Comparison of ENCODE assay signal across 8 cellular contexts in genomic region chr20:5642155-5642981, GRCh38. TPM values are rescaled to one million over a fixed set of nuclear protein-coding genes. Genes with fewer than 3 reads are reported as not detected.
DNase-seq lines count a peak whose midpoint lies in the region; ATAC-seq and TF ChIP-seq lines count a peak whose summit lies in the region.

No MANE protein-coding gene starts in this region.

- H3K36me3 Mint-ChIP-seq in CD14-positive monocyte, result peaks cover 8 to 12% of the 10 kb centered on the region in 2 donors
- peaks cover 0 to 9% (median 1%) of the 10 kb centered on the region in 5 donors for H3K36me3 Mint-ChIP-seq in naive thymus-derived CD4-positive, alpha-beta T cell
- no peaks in the 10 kb centered on the region for H3K36me3 Mint-ChIP-seq in activated T-cell treated with anti-CD3 and anti-CD28 coated beads, Interleukin-2, amount 50 U/mL, for 4 hours (ENCODE audit: insufficient read depth)

- peaks cover 10 to 20% (median 16%) of the 10 kb centered on the region in 7 donors for H3K9me3 Mint-ChIP-seq in CD14-positive monocyte
- H3K9me3 Mint-ChIP-seq in naive thymus-derived CD4-positive, alpha-beta T cell, result peaks cover 0 to 19% (median 8%) of the 10 kb centered on the region in 11 donors
- H3K9me3 Mint-ChIP-seq in activated T-cell treated with anti-CD3 and anti-CD28 coated beads, Interleukin-2, amount 50 U/mL, for 4 hours, result peaks cover 3% of the 10 kb centered on the region

- H3K27me3 ChIP-seq in naive thymus-derived CD4-positive, alpha-beta T cell (ENCODE audit: control insufficient read depth in 2 of 2, insufficient read depth in 2 of 2, low read length in 2 of 2), result no peaks in the 10 kb centered on the region

- peak; percentile 41 for ATAC-seq in naive thymus-derived CD4-positive, alpha-beta T cell
- ATAC-seq in HG02759 (IDR thresholded peaks at IDR 0.05; ENCODE audit: unreplicated experiment) (no peak), GM18873 (IDR thresholded peaks at IDR 0.05; ENCODE audit: low FRiP score, unreplicated experiment) (no peak)
- ATAC-seq in activated T-cell treated with anti-CD3 and anti-CD28 coated beads, Interleukin-2, amount 50 U/mL, for 4 hours, result no peak

- POLR2A ChIA-PET in naive thymus-derived CD4-positive, alpha-beta T cell (lab: Charles Lee), result no interaction called here

- no peaks in the 10 kb centered on the region for H3K36me3 ChIP-seq in naive thymus-derived CD4-positive, alpha-beta T cell (ENCODE audit: control insufficient read depth in 2 of 3, insufficient read depth in 3 of 3, low read length in 3 of 3)

- peak overlapping the region; percentile 96 to 100 (median 99) for H3K27ac Mint-ChIP-seq in CD14-positive monocyte
- peak overlapping the region in 8 of 9 donors; percentile 45 to 86 (median 72) for H3K27ac Mint-ChIP-seq in naive thymus-derived CD4-positive, alpha-beta T cell

- intact Hi-C loops in CD14-positive monocyte (cut with micrococcal nuclease), result loop anchor here (2.0 to 5.0 kb wide), 2 partner anchors 14 to 45 kb away; no protein-coding TSS in a partner anchor
- intact Hi-C loops in naive thymus-derived CD4-positive, alpha-beta T cell (cut with micrococcal nuclease), result no loop called here

- H3K4me1 ChIP-seq in naive thymus-derived CD4-positive, alpha-beta T cell (ENCODE audit: control insufficient read depth in 2 of 2, insufficient read depth in 2 of 2, low read length in 2 of 2), result peaks cover 0 to 22% of the 10 kb centered on the region in 2 donors

- DNase-seq in CD14-positive monocyte (ENCODE audit: low spot score) (peak; percentile 65), MV-4-11 (lab: John Stamatoyannopoulos, UW) (peak; percentile 98), mesenteric fat pad (ENCODE audit: low spot score) (no peak)
- DNase-seq in naive thymus-derived CD4-positive, alpha-beta T cell, result no peak
- DNase-seq in activated T-cell treated with anti-CD3 and anti-CD28 coated beads, Interleukin-2, amount 50 U/mL, for 4 hours, result no peak

- H3K4me3 Mint-ChIP-seq in CD14-positive monocyte, result peak overlapping the region in 1 of 2 donors; percentile 49
- H3K4me3 Mint-ChIP-seq in naive thymus-derived CD4-positive, alpha-beta T cell, result peak overlapping the region in 7 of 10 donors; percentile 2 to 47 (median 25)
- no peak overlapping the region for H3K4me3 Mint-ChIP-seq in activated T-cell treated with anti-CD3 and anti-CD28 coated beads, Interleukin-2, amount 50 U/mL, for 4 hours

- H3K4me3 ChIP-seq in naive thymus-derived CD4-positive, alpha-beta T cell (ENCODE audit: low read length), result no peak overlapping the region

- H3K4me1 Mint-ChIP-seq in CD14-positive monocyte, result peaks cover 62% of the 10 kb centered on the region
- peaks cover 27 to 43% (median 40%) of the 10 kb centered on the region in 7 donors for H3K4me1 Mint-ChIP-seq in naive thymus-derived CD4-positive, alpha-beta T cell
- peaks cover 38% of the 10 kb centered on the region for H3K4me1 Mint-ChIP-seq in activated T-cell treated with anti-CD3 and anti-CD28 coated beads, Interleukin-2, amount 50 U/mL, for 4 hours (ENCODE audit: low read depth)

- CTCF ChIA-PET in naive thymus-derived CD4-positive, alpha-beta T cell (lab: Charles Lee), result no interaction called here

- no peak for TF ChIP-seq CTCF in CD14-positive monocyte (IDR thresholded peaks at IDR 0.05)

- peaks cover 0 to 5% (median 1%) of the 10 kb centered on the region in 3 donors for H3K27me3 Mint-ChIP-seq in CD14-positive monocyte (ENCODE audit: low read depth in 3 of 3)
- no peaks in the 10 kb centered on the region for H3K27me3 Mint-ChIP-seq in naive thymus-derived CD4-positive, alpha-beta T cell
- H3K27me3 Mint-ChIP-seq in activated T-cell treated with anti-CD3 and anti-CD28 coated beads, Interleukin-2, amount 50 U/mL, for 4 hours (ENCODE audit: low read depth), result no peaks in the 10 kb centered on the region

- H3K27ac ChIP-seq in cingulate gyrus (ENCODE audit: low read depth, low read length), result peak overlapping the region; percentile 35
- H3K27ac ChIP-seq in naive thymus-derived CD4-positive, alpha-beta T cell (ENCODE audit: low read depth, low read length), result no peak overlapping the region

- H3K9me3 ChIP-seq in naive thymus-derived CD4-positive, alpha-beta T cell (ENCODE audit: control insufficient read depth in 2 of 3, low read length in 3 of 3), result no peaks in the 10 kb centered on the region

RNA-seq across cellular contexts. Expression of gene GPCPD1, which starts 31.6 kb away (rescaled TPM):
- 10 to 100 TPM; 46.8 to 78.9 TPM for polyA plus RNA-seq in CD14-positive monocyte
- 100 to 1,000 TPM in 2 of 5 experiments, 10 to 100 TPM in 3; 27.9 to 208 (median 76.5) TPM for total RNA-seq in naive thymus-derived CD4-positive, alpha-beta T cell
- polyA plus RNA-seq in naive thymus-derived CD4-positive, alpha-beta T cell, result 10 to 100 TPM; 24.8 to 37.1 TPM
- total RNA-seq in mesenteric fat pad, result 56.6 TPM
- 10 to 100 TPM; 21.4 to 26.3 (median 24.4) TPM for total RNA-seq in activated T-cell treated with anti-CD3 and anti-CD28 coated beads, Interleukin-2, amount 50 U/mL, for 4 hours

Comparison
In these comparisons a context has a peak if more than half of its experiments do, and no peak if none do; other contexts are left out.
1. DNase-seq: peak in CD14-positive monocyte (single experiment) and MV-4-11 (single experiment); none in naive thymus-derived CD4-positive, alpha-beta T cell (0 of 9), mesenteric fat pad (single experiment) and activated T-cell treated with anti-CD3 and anti-CD28 coated beads, Interleukin-2, amount 50 U/mL, for 4 hours (single experiment).
2. intact Hi-C loops: an anchor here in CD14-positive monocyte (2.0 to 5.0 kb wide); none called in naive thymus-derived CD4-positive, alpha-beta T cell.